8 cellular contexts compared by ENCODE assay signal in genomic region chr5:14706615-14707021, GRCh38. TPM values are rescaled to one million over a fixed set of nuclear protein-coding genes. Genes with fewer than 3 reads are reported as not detected.
DNase-seq lines count a peak whose midpoint lies in the region; ATAC-seq and TF ChIP-seq lines count a peak whose summit lies in the region.

No MANE protein-coding gene starts in this region.

- H3K9ac ChIP-seq in BLaER1 (peak overlapping the region; percentile 68; the same call in 1 of the 2 replicates), OCI-LY3 (ENCODE audit: low read length) (no peak overlapping the region), adipocyte (ENCODE audit: low read length) (peak overlapping the region; percentile 21)

- POLR2A ChIA-PET in naive thymus-derived CD8-positive, alpha-beta T cell (lab: Charles Lee) = interaction anchor here (0.7 to 4.0 kb wide), 13 partner anchors 9 to 164 kb away, joined by 3 to 34 read pairs (median 8); partner anchors contain the start of gene ANKH

- ATAC-seq in naive thymus-derived CD8-positive, alpha-beta T cell = peak; percentile 95 to 96

- peak overlapping the region; percentile 50 for H3K4me2 ChIP-seq in BLaER1
- no peak overlapping the region for H3K4me2 ChIP-seq in OCI-LY3 (ENCODE audit: low read length)

- H2AFZ ChIP-seq in OCI-LY3 (ENCODE audit: low read depth, low read length) = no peak overlapping the region

- H3K4me1 ChIP-seq in BLaER1 = peaks cover 39% of the 10 kb centered on the region
- H3K4me1 ChIP-seq in OCI-LY3 (ENCODE audit: low read length) = peaks cover 12% of the 10 kb centered on the region
- peaks cover 10% of the 10 kb centered on the region for H3K4me1 ChIP-seq in adipocyte (ENCODE audit: control insufficient read depth, insufficient read depth, low read length)

- H3K27ac Mint-ChIP-seq in naive thymus-derived CD8-positive, alpha-beta T cell = peak overlapping the region; percentile 95 to 100 (median 100)
- H3K27ac Mint-ChIP-seq in mesothelial cell of epicardium = no peak overlapping the region

- peak; percentile 44 for DNase-seq in adipocyte (ENCODE audit: low read depth)
- DNase-seq in naive thymus-derived CD8-positive, alpha-beta T cell = peak in 9 of 10 donors; percentile 29 to 84 (median 60)
- no peak for DNase-seq in NK-92 treated with Interleukin-12 subunit alpha and Interleukin-12 subunit beta, amount 100 ng/mL, for 24 hours (lab: John Stamatoyannopoulos, UW)
- no peak for DNase-seq in mesothelial cell of epicardium (ENCODE audit: low spot score in 2 of 2, unreplicated experiment in 2 of 2)
- DNase-seq in HuH-7 (ENCODE audit: low spot score) = no peak
- DNase-seq in NCI-H1105 treated with DMSO at 0.1 percent for 48 hours (lab: John Stamatoyannopoulos, UW) = no peak

- peaks cover 43 to 84% (median 78%) of the 10 kb centered on the region in 4 donors for H3K4me1 Mint-ChIP-seq in naive thymus-derived CD8-positive, alpha-beta T cell
- peaks cover 2% of the 10 kb centered on the region for H3K4me1 Mint-ChIP-seq in mesothelial cell of epicardium

- H4K20me1 ChIP-seq in BLaER1 (no peaks in the 10 kb centered on the region; the same call in 1 of the 2 replicates), OCI-LY3 (ENCODE audit: insufficient read depth, low read length) (no peaks in the 10 kb centered on the region)

- H3K36me3 ChIP-seq in BLaER1 (peaks cover 85% of the 10 kb centered on the region), OCI-LY3 (replicated peaks; ENCODE audit: low read depth, low read length) (peaks cover 4% of the 10 kb centered on the region), adipocyte (ENCODE audit: control insufficient read depth, insufficient read depth, low read length, severe bottlenecking) (peaks cover 50% of the 10 kb centered on the region)

- no peak overlapping the region for H3K4me3 ChIP-seq in BLaER1
- H3K4me3 ChIP-seq in OCI-LY3 (ENCODE audit: low read length) = no peak overlapping the region
- H3K4me3 ChIP-seq in adipocyte (ENCODE audit: low read length) = no peak overlapping the region

- peaks cover 2 to 43% (median 24%) of the 10 kb centered on the region in 3 donors for H3K36me3 Mint-ChIP-seq in naive thymus-derived CD8-positive, alpha-beta T cell
- H3K36me3 Mint-ChIP-seq in mesothelial cell of epicardium = peaks cover 47% of the 10 kb centered on the region

- no peaks in the 10 kb centered on the region for H3K79me2 ChIP-seq in OCI-LY3 (ENCODE audit: low read length)

- peak overlapping the region; percentile 74 for H3K27ac ChIP-seq in BLaER1
- H3K27ac ChIP-seq in OCI-LY3 (ENCODE audit: low read length) = peak overlapping the region; percentile 44

- no peak for TF ChIP-seq CTCF in OCI-LY3 (IDR thresholded peaks at IDR 0.05; ENCODE audit: low read depth, low read length)
- TF ChIP-seq CTCF in mesothelial cell of epicardium (IDR thresholded peaks at IDR 0.05; ENCODE audit: unreplicated experiment) = no peak

- no peaks in the 10 kb centered on the region for H3K27me3 Mint-ChIP-seq in naive thymus-derived CD8-positive, alpha-beta T cell
- no peaks in the 10 kb centered on the region for H3K27me3 Mint-ChIP-seq in mesothelial cell of epicardium (ENCODE audit: low read depth)

- H3K9me3 ChIP-seq in BLaER1 = no peaks in the 10 kb centered on the region
- no peaks in the 10 kb centered on the region for H3K9me3 ChIP-seq in OCI-LY3 (ENCODE audit: insufficient read depth, low read length)
- H3K9me3 ChIP-seq in adipocyte (ENCODE audit: control insufficient read depth, low read length) = no peaks in the 10 kb centered on the region

- H3K4me3 Mint-ChIP-seq in naive thymus-derived CD8-positive, alpha-beta T cell = peak overlapping the region; percentile 67 to 89 (median 84)
- H3K4me3 Mint-ChIP-seq in mesothelial cell of epicardium = no peak overlapping the region

- H3K9me3 Mint-ChIP-seq in naive thymus-derived CD8-positive, alpha-beta T cell = no peaks in the 10 kb centered on the region
- H3K9me3 Mint-ChIP-seq in mesothelial cell of epicardium = no peaks in the 10 kb centered on the region

- no peaks in the 10 kb centered on the region for H3K27me3 ChIP-seq in BLaER1
- no peaks in the 10 kb centered on the region for H3K27me3 ChIP-seq in OCI-LY3 (ENCODE audit: low read depth, low read length)
- no peaks in the 10 kb centered on the region for H3K27me3 ChIP-seq in adipocyte (replicated peaks; ENCODE audit: control insufficient read depth, insufficient read depth, low read length)

RNA-seq across cellular contexts. Expression of gene OTULIN, which starts 42.1 kb away (rescaled TPM):
- 10 to 100 TPM; 68.1 to 77.0 TPM for total RNA-seq in naive thymus-derived CD8-positive, alpha-beta T cell
- polyA plus RNA-seq in naive thymus-derived CD8-positive, alpha-beta T cell = 10 to 100 TPM; 15.7 to 22.7 (median 17.2) TPM
- 25.1 to 28.7 TPM (median 27.4 TPM) in 3 replicates for total RNA-seq in mesothelial cell of epicardium

Comparison
In these comparisons a context has a peak if more than half of its experiments do, and no peak if none do; other contexts are left out.
1. DNase-seq: peak in adipocyte (single experiment) and naive thymus-derived CD8-positive, alpha-beta T cell (9 of 10); none in NK-92 treated with Interleukin-12 subunit alpha and Interleukin-12 subunit beta, amount 100 ng/mL, for 24 hours (single experiment), mesothelial cell of epicardium (0 of 2), HuH-7 (single experiment) and NCI-H1105 treated with DMSO at 0.1 percent for 48 hours (single experiment).